In the genomic region with DNA sequence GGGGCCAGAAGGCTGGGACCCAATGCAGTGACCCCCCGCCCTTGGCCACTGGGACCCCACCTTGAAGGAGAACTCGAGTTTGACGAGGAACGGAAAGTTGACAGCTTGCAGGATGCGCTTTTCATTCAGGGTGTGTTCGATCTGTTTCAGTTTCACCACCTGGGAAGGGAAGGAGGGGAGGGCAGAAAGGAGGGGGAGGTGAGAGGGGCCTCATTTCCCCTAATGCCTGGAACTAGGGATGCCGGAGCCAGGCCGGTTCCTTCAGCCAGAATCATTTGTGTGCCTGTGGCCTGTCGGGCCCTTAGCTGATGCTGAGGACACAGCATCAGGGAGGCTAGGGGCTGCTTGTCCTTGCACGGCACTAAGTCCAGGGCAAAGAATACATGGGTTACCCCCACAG, we compare ENCODE assay signal across 26 cellular contexts. TPM values are rescaled to one million over a fixed set of nuclear protein-coding genes. Genes with fewer than 3 reads are reported as not detected.
"Had no signal": no experiment of that assay in that cellular context is flagged by ENCODE, and none has a peak within 500 bp of the region (broad histone marks: within the 10 kb centered on the region; RNA-seq: fewer than 3 reads in every experiment).

No MANE protein-coding gene starts in this region.

- H3K9ac ChIP-seq: neural progenitor cell had no signal

- H3K9me3 ChIP-seq: body of pancreas, transverse colon had no signal

- H3K4me2 ChIP-seq: neural progenitor cell had no signal

- ATAC-seq: activated T-cell treated with anti-CD3 and anti-CD28 coated beads, Interleukin-2, amount 50 U/mL, for 4 hours; body of pancreas; left lobe of liver; naive thymus-derived CD8-positive, alpha-beta T cell had no signal

- H2AFZ ChIP-seq: neural progenitor cell had no signal

- H3K4me3 ChIP-seq: body of pancreas, neural progenitor cell, transverse colon had no signal

- H3K36me3 ChIP-seq: neural progenitor cell had no signal

- DNase-seq: activated CD4-positive, alpha-beta T cell treated with anti-CD3 and anti-CD28 coated beads for 4 hours; activated CD4-positive, alpha-beta T cell treated with anti-CD3 and anti-CD28 coated beads, Interleukin-2, amount 50 U/mL, for 48 hours; activated CD4-positive, CD25-positive, alpha-beta regulatory T cell; activated CD8-positive, alpha-beta memory T cell treated with anti-CD3 and anti-CD28 coated beads, Interleukin-2, amount 50 U/mL, for 48 hours; activated naive CD4-positive, alpha-beta T cell treated with Interleukin-2 at 50 U/mL for 16 hours; activated naive CD8-positive, alpha-beta T cell treated with anti-CD3 and anti-CD28 coated beads, Interleukin-2, amount 10 ng/mL, durations not matched to agents 7 days and 5 days; activated T-cell treated with anti-CD3 and anti-CD28 coated beads, Interleukin-2, amount 50 U/mL, for 4 hours; anterior cingulate cortex; body of pancreas; caudate nucleus; effector CD4-positive, alpha-beta T cell; naive thymus-derived CD8-positive, alpha-beta T cell; retina; stimulated activated CD4-positive, alpha-beta T cell treated with anti-CD3 and anti-CD28 coated beads, Interleukin-4, amount 100 ng/mL, for 24 hours; stimulated activated naive CD4-positive, alpha-beta T cell treated with Interleukin-2 at 50 U/mL for 16 hours; T-helper 9 cell; transverse colon had no signal

- H3K27ac ChIP-seq: body of pancreas, neural progenitor cell, transverse colon had no signal

- H3K27me3 ChIP-seq: body of pancreas, neural progenitor cell, transverse colon had no signal

- H3K4me1 ChIP-seq: body of pancreas, neural progenitor cell had no signal

RNA-seq across cellular contexts. Expression of a gene that starts 17.2 kb away (rescaled TPM):
- total RNA-seq: activated CD8-positive, alpha-beta memory T cell treated with anti-CD3 and anti-CD28 coated beads for 36 hours; activated naive CD8-positive, alpha-beta T cell treated with anti-CD3 and anti-CD28 coated beads, Interleukin-2, amount 10 ng/mL, durations not matched to agents 7 days and 5 days; body of pancreas; fibroblast of villous mesenchyme; kidney epithelial cell; left lobe of liver; lung microvascular endothelial cell; omental fat pad; posterior vena cava; subcutaneous adipose tissue had no signal
- polyA plus RNA-seq: naive thymus-derived CD8-positive, alpha-beta T cell had no signal

RNA-seq across cellular contexts. Expression of a gene that starts 30.2 kb away (rescaled TPM):
- total RNA-seq: lung microvascular endothelial cell had no signal
